8 cellular contexts compared by ENCODE assay signal in the genomic region with DNA sequence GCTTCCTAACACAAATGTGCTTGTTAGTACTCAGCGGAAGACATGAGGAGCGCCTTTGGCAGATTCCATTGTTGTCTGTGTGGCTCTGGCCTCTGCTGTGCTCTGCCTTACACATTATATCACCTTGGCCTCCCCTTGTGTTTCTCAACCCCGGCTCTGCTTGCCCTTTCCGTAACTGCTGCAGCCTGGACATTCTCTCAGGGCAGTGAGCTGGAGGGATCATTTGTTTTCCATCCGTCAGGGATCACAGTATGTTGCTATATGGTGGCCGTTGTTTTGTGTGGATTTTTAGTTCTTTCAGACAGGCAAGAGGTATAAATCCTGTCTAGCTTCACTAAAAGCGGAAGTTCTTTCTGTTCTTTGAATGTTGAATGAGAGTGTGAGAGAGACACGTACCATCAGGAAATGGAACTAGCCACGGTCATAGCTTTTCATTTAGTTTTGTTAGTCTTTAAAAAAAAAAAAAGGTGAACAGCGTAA.
A peak's percentile ranks its signal among the peaks of the same experiment; 100 is the strongest.
DNase-seq lines count a peak whose midpoint lies in the region; ATAC-seq and TF ChIP-seq lines count a peak whose summit lies in the region.

No MANE protein-coding gene starts in this region.

- peaks cover 68 to 81% of the 10 kb centered on the region in 2 donors for H3K4me1 Mint-ChIP-seq in immature natural killer cell

- H3K9me3 Mint-ChIP-seq in immature natural killer cell = peaks cover 0 to 17% (median 13%) of the 10 kb centered on the region in 6 donors

- peak; percentile 63 for DNase-seq in GM13976 (ENCODE audit: low spot score)
- DNase-seq in NAMALWA (ENCODE audit: low spot score) = peak; percentile 62
- no peak for DNase-seq in immature natural killer cell
- DNase-seq in islet precursor cell = no peak
- DNase-seq in retina = no peak
- no peak for DNase-seq in iPS-NIHi11 (ENCODE audit: low spot score)

- no peak for TF ChIP-seq CTCF in GM13976 (IDR thresholded peaks at IDR 0.05; ENCODE audit: borderline replicate concordance, control extremely low read depth, extremely low read depth, insufficient read depth, missing control alignments)

- ATAC-seq in GM21717 (IDR thresholded peaks at IDR 0.05; ENCODE audit: unreplicated experiment) (peak; percentile 75), HG03457 (IDR thresholded peaks at IDR 0.05; ENCODE audit: unreplicated experiment) (no peak)

- peak overlapping the region; percentile 35 to 80 (median 64) for H3K4me3 Mint-ChIP-seq in immature natural killer cell

- H3K27me3 Mint-ChIP-seq in immature natural killer cell (ENCODE audit: low read depth in 3 of 3) = peaks cover 0 to 6% (median 2%) of the 10 kb centered on the region in 3 donors

- H3K27ac Mint-ChIP-seq in immature natural killer cell = peak overlapping the region; percentile 71 to 88 (median 85)

- in situ Hi-C loops in GM13976 (cut with MboI; ENCODE audit: low sequenced_read_pairs, unreplicated experiment) = no loop called here

- peaks cover 10 to 15% (median 10%) of the 10 kb centered on the region in 3 donors for H3K36me3 Mint-ChIP-seq in immature natural killer cell

Comparison
In these comparisons a context has a peak if more than half of its experiments do, and no peak if none do; other contexts are left out.
1. DNase-seq: peak in GM13976 (single experiment) and NAMALWA (single experiment); none in immature natural killer cell (0 of 3), islet precursor cell (single experiment), retina (single experiment) and iPS-NIHi11 (single experiment).